In genomic region chr5:170216262-170216864, GRCh38 we compare ENCODE assay signal across 8 cellular contexts. TPM values are rescaled to one million over a fixed set of nuclear protein-coding genes. Genes with fewer than 3 reads are reported as not detected.
A peak's percentile ranks its signal among the peaks of the same experiment; 100 is the strongest.
DNase-seq lines count a peak whose midpoint lies in the region; ATAC-seq, FAIRE-seq and TF ChIP-seq lines count a peak whose summit lies in the region.

No MANE protein-coding gene starts in this region.

- DNase-seq in AG09309 (ENCODE audit: low read depth) (peak; percentile 42), HFF-Myc (ENCODE audit: extremely low read depth, low read depth) (peak; percentile 7), endothelial cell of umbilical vein (ENCODE audit: low read depth, low spot score) (peak; percentile 73), progenitor cell of endocrine pancreas (ENCODE audit: low spot score, unreplicated experiment) (no peak), psoas muscle (no peak)

- no peak overlapping the region for H3K27ac Mint-ChIP-seq in progenitor cell of endocrine pancreas

- H3K27me3 ChIP-seq in OCI-LY3 (ENCODE audit: low read depth, low read length), result peaks cover 18% of the 10 kb centered on the region
- no peaks in the 10 kb centered on the region for H3K27me3 ChIP-seq in endothelial cell of umbilical vein (ENCODE audit: control insufficient read depth in 2 of 2, insufficient read depth in 2 of 2, low read length in 2 of 2)
- H3K27me3 ChIP-seq in psoas muscle (ENCODE audit: insufficient read depth in 3 of 3, low read length in 2 of 3), result no peaks in the 10 kb centered on the region

- H3K4me3 ChIP-seq in AG09309 (ENCODE audit: control insufficient read depth, low read depth, low read length), result no peak overlapping the region
- H3K4me3 ChIP-seq in HFF-Myc (replicated peaks; ENCODE audit: low read depth, low read length), result no peak overlapping the region
- no peak overlapping the region for H3K4me3 ChIP-seq in OCI-LY3 (ENCODE audit: low read length)
- no peak overlapping the region for H3K4me3 ChIP-seq in endothelial cell of umbilical vein (replicated peaks in 1 of 3; ENCODE audit: insufficient read depth in 1 of 3, low read depth in 1 of 3, low read length in 3 of 3)
- H3K4me3 ChIP-seq in psoas muscle, result no peak overlapping the region

- no peak overlapping the region for H3K9ac ChIP-seq in OCI-LY3 (ENCODE audit: low read length)
- no peak overlapping the region for H3K9ac ChIP-seq in endothelial cell of umbilical vein (replicated peaks; ENCODE audit: extremely low read depth, insufficient read depth, low read length)

- POLR2A ChIA-PET in endothelial cell of umbilical vein (lab: Charles Lee), result no interaction called here

- intact Hi-C loops in endothelial cell of umbilical vein (cut with micrococcal nuclease) (loop anchor here (1.0 to 10.0 kb wide), 9 partner anchors 32 to 1229 kb away; partner anchors contain the start of genes INSYN2B, SLIT3 and SPDL1), psoas muscle (cut with DNase I) (no loop called here)

- no peak for TF ChIP-seq POLR2A in endothelial cell of umbilical vein (IDR thresholded peaks at IDR 0.05; ENCODE audit: low read depth, low read length)

- no peaks in the 10 kb centered on the region for H3K36me3 Mint-ChIP-seq in progenitor cell of endocrine pancreas (ENCODE audit: insufficient read depth)

- FAIRE-seq in endothelial cell of umbilical vein (lab: Jason Lieb, UNC), result peak; percentile 15

- peaks cover 2% of the 10 kb centered on the region for H3K4me1 Mint-ChIP-seq in progenitor cell of endocrine pancreas (ENCODE audit: low read depth)

- no peaks in the 10 kb centered on the region for H3K9me3 Mint-ChIP-seq in progenitor cell of endocrine pancreas (ENCODE audit: low read depth)

- no peaks in the 10 kb centered on the region for H3K36me3 ChIP-seq in OCI-LY3 (replicated peaks; ENCODE audit: low read depth, low read length)
- no peaks in the 10 kb centered on the region for H3K36me3 ChIP-seq in endothelial cell of umbilical vein (ENCODE audit: control insufficient read depth in 2 of 2, extremely low read depth in 1 of 2, insufficient read depth in 2 of 2, low read length in 2 of 2)
- no peaks in the 10 kb centered on the region for H3K36me3 ChIP-seq in psoas muscle (ENCODE audit: insufficient read depth in 1 of 2, low read depth in 1 of 2)

- H3K79me2 ChIP-seq in OCI-LY3 (ENCODE audit: low read length) (no peaks in the 10 kb centered on the region), endothelial cell of umbilical vein (ENCODE audit: control insufficient read depth, insufficient read depth, low read length) (no peaks in the 10 kb centered on the region)

- no TSS peak for BruUV-seq in endothelial cell of umbilical vein (replicated peaks; lab: Mats Ljungman, UMichigan)

- peaks cover 20% of the 10 kb centered on the region for H3K4me1 ChIP-seq in OCI-LY3 (ENCODE audit: low read length)
- H3K4me1 ChIP-seq in endothelial cell of umbilical vein (ENCODE audit: control insufficient read depth, extremely low read depth, insufficient read depth, low read length), result peaks cover 29% of the 10 kb centered on the region
- no peaks in the 10 kb centered on the region for H3K4me1 ChIP-seq in psoas muscle

- H3K9me3 ChIP-seq in OCI-LY3 (ENCODE audit: insufficient read depth, low read length), result no peaks in the 10 kb centered on the region
- H3K9me3 ChIP-seq in endothelial cell of umbilical vein (replicated peaks; ENCODE audit: control insufficient read depth, insufficient read depth, low read length), result no peaks in the 10 kb centered on the region
- H3K9me3 ChIP-seq in psoas muscle, result no peaks in the 10 kb centered on the region

- H3K4me2 ChIP-seq in OCI-LY3 (ENCODE audit: low read length) (no peak overlapping the region), endothelial cell of umbilical vein (ENCODE audit: insufficient read depth, low read length) (no peak overlapping the region)

- no peaks in the 10 kb centered on the region for H3K9me1 ChIP-seq in endothelial cell of umbilical vein (replicated peaks; ENCODE audit: control insufficient read depth, extremely low read depth, insufficient read depth, low read length)

- TF ChIP-seq CTCF in AG09309 (IDR thresholded peaks at IDR 0.05; ENCODE audit: control insufficient read depth, insufficient read depth, low read depth, low read length, missing control alignments) (peak; percentile 78), HFF-Myc (IDR thresholded peaks at IDR 0.05; ENCODE audit: low read depth, low read length, missing control alignments) (peak; percentile 41), OCI-LY3 (IDR thresholded peaks at IDR 0.05; ENCODE audit: low read depth, low read length) (peak; percentile 80), endothelial cell of umbilical vein (IDR thresholded peaks at IDR 0.05; ENCODE audit: extremely low read depth in 1 of 2, insufficient read depth in 1 of 2, low read depth in 1 of 2, low read length in 2 of 2) (peak; percentile 66 to 69), progenitor cell of endocrine pancreas (IDR thresholded peaks at IDR 0.05; ENCODE audit: unreplicated experiment) (peak; percentile 78), psoas muscle (IDR thresholded peaks at IDR 0.05) (no peak)

- H3K4me3 Mint-ChIP-seq in progenitor cell of endocrine pancreas (ENCODE audit: low read depth), result no peak overlapping the region

- H4K20me1 ChIP-seq in OCI-LY3 (ENCODE audit: insufficient read depth, low read length) (no peaks in the 10 kb centered on the region), endothelial cell of umbilical vein (replicated peaks; ENCODE audit: control insufficient read depth, extremely low read depth, insufficient read depth, low read length) (no peaks in the 10 kb centered on the region)

- H3K27me3 Mint-ChIP-seq in progenitor cell of endocrine pancreas, result no peaks in the 10 kb centered on the region

- ATAC-seq in GM19351 (IDR thresholded peaks at IDR 0.05; ENCODE audit: unreplicated experiment), result no peak
- ATAC-seq in GM19035 (IDR thresholded peaks at IDR 0.05; ENCODE audit: unreplicated experiment), result no peak
- no peak for ATAC-seq in psoas muscle

- H2AFZ ChIP-seq in OCI-LY3 (ENCODE audit: low read depth, low read length) (no peak overlapping the region), endothelial cell of umbilical vein (ENCODE audit: low read depth, low read length) (no peak overlapping the region)

- H3K27ac ChIP-seq in OCI-LY3 (ENCODE audit: low read length) (no peak overlapping the region), endothelial cell of umbilical vein (ENCODE audit: insufficient read depth, low read depth, low read length) (no peak overlapping the region), psoas muscle (no peak overlapping the region)

- dilution Hi-C loops in endothelial cell of umbilical vein (cut with MboI; ENCODE audit: extremely low pct_ligation_motif_present, low sequenced_read_pairs), result no loop called here

- CTCF ChIA-PET in endothelial cell of umbilical vein (lab: Charles Lee), result interaction anchor here (0.6 to 6.0 kb wide), 48 partner anchors 10 to 1229 kb away, joined by 3 to 173 read pairs (median 5); partner anchors contain the start of genes INSYN2B and SPDL1

TF ChIP-seq in endothelial cell of umbilical vein, 7 proteins besides CTCF, POLR2A, EP300 and RAD21:
- no peak for TF ChIP-seq GATA2 (IDR thresholded peaks at IDR 0.05; ENCODE audit: insufficient read depth, insufficient read length, low read depth, low read length)
- no peak for TF ChIP-seq MYC (IDR thresholded peaks at IDR 0.05; ENCODE audit: low read depth, low read length)
- TF ChIP-seq EZH2 (IDR thresholded peaks at IDR 0.05; ENCODE audit: borderline replicate concordance, low read depth, low read length, severe bottlenecking), result no peak
- no peak for TF ChIP-seq FOS (IDR thresholded peaks at IDR 0.05; ENCODE audit: borderline replicate concordance, insufficient read depth, low read length)
- TF ChIP-seq MAX (IDR thresholded peaks at IDR 0.05; ENCODE audit: insufficient read depth, insufficient read length), result no peak
- no peak for TF ChIP-seq JUN (IDR thresholded peaks at IDR 0.05; ENCODE audit: borderline replicate concordance, insufficient read depth, insufficient read length, low read depth)
- no peak for TF ChIP-seq POLR2AphosphoS5 (IDR thresholded peaks at IDR 0.05; ENCODE audit: insufficient read depth, low read depth, low read length)

RNA-seq across cellular contexts. Expression of gene C5orf58, which starts 16.4 kb away (rescaled TPM):
- total RNA-seq in endothelial cell of umbilical vein, result not detected in 2 replicates
- polyA plus RNA-seq in endothelial cell of umbilical vein, result not detected in 2 replicates
- not detected in 2 replicates for polyA plus RNA-seq in endothelial cell of umbilical vein (2011; cell fraction: cytosol; rRNA removed)
- polyA plus RNA-seq in endothelial cell of umbilical vein (2011; cell fraction: nucleus; rRNA removed), result not detected in 2 replicates
- polyA plus RNA-seq in endothelial cell of umbilical vein (2012), result not detected in 2 replicates
- not detected in 2 replicates for polyA minus RNA-seq in endothelial cell of umbilical vein
- polyA minus RNA-seq in endothelial cell of umbilical vein (2011; cell fraction: cytosol; rRNA and poly(A)+ RNA removed), result not detected
- polyA minus RNA-seq in endothelial cell of umbilical vein (2011; cell fraction: nucleus; rRNA and poly(A)+ RNA removed), result not detected in 2 replicates
- total RNA-seq in progenitor cell of endocrine pancreas, result not detected in 2 replicates
- total RNA-seq in psoas muscle, result not detected
- not detected for polyA plus RNA-seq in psoas muscle

Comparison
In these comparisons a context has a peak if more than half of its experiments do, and no peak if none do; other contexts are left out.
1. DNase-seq: peak in AG09309 (single experiment), HFF-Myc (single experiment) and endothelial cell of umbilical vein (single experiment); none in progenitor cell of endocrine pancreas (single experiment) and psoas muscle (0 of 2).